In genomic region chr20:58678806-58679205, GRCh38 we compare ENCODE assay signal across 21 cellular contexts.
"Had no signal": no experiment of that assay in that cellular context is flagged by ENCODE, and none has a peak within 500 bp of the region (broad histone marks: within the 10 kb centered on the region; RNA-seq: fewer than 3 reads in every experiment).

No MANE protein-coding gene starts in this region.

- H3K27ac Mint-ChIP-seq: activated naive CD8-positive, alpha-beta T cell treated with anti-CD3 and anti-CD28 coated beads for 36 hours; activated T-helper 2 cell treated with anti-CD3 and anti-CD28 coated beads, Interferon-gamma antibody, Interleukin-2, Interleukin-4, amounts not matched to agents 10 μg/mL and 5 μg/mL and 100 μg/mL, durations not matched to agents 14 hours and 24 hours and 36 hours; endodermal cell; memory B cell; naive B cell; T-helper 2 cell treated with Interferon-gamma antibody and Interleukin-4, amounts not matched to agents 5 μg/mL and 100 μg/mL, for 36 hours had no signal

- H3K27ac ChIP-seq: coronary artery, prostate gland, transverse colon, VCaP had no signal

- H3K9me3 Mint-ChIP-seq: activated naive CD8-positive, alpha-beta T cell treated with anti-CD3 and anti-CD28 coated beads for 36 hours; activated T-cell treated with anti-CD3 and anti-CD28 coated beads, Interleukin-2, amount 50 U/mL, for 4 hours; activated T-helper 2 cell treated with anti-CD3 and anti-CD28 coated beads, Interferon-gamma antibody, Interleukin-2, Interleukin-4, amounts not matched to agents 10 μg/mL and 5 μg/mL and 100 μg/mL, durations not matched to agents 14 hours and 24 hours and 36 hours; endodermal cell; memory B cell; naive B cell; neural crest cell; T-helper 2 cell treated with Interferon-gamma antibody and Interleukin-4, amounts not matched to agents 5 μg/mL and 100 μg/mL, for 36 hours had no signal

- H3K4me3 ChIP-seq: coronary artery, prostate gland, transverse colon had no signal

- H3K4me1 ChIP-seq: prostate gland, transverse colon had no signal

- H3K4me3 Mint-ChIP-seq: activated naive CD8-positive, alpha-beta T cell treated with anti-CD3 and anti-CD28 coated beads for 36 hours; activated T-cell treated with anti-CD3 and anti-CD28 coated beads, Interleukin-2, amount 50 U/mL, for 4 hours; endodermal cell; memory B cell; neural crest cell; T-helper 2 cell treated with Interferon-gamma antibody and Interleukin-4, amounts not matched to agents 5 μg/mL and 100 μg/mL, for 36 hours had no signal

- FAIRE-seq: keratinocyte, urothelium cell line had no signal

- DNase-seq: activated CD4-positive, CD25-positive, alpha-beta regulatory T cell treated with anti-CD3 and anti-CD28 coated beads, Interleukin-2, amount 50 U/mL, for 72 hours; activated CD8-positive, alpha-beta memory T cell treated with anti-CD3 and anti-CD28 coated beads, Interleukin-2, amount 50 U/mL, for 48 hours; activated naive CD4-positive, alpha-beta T cell; activated naive CD8-positive, alpha-beta T cell treated with anti-CD3 and anti-CD28 coated beads for 36 hours; activated T-cell treated with anti-CD3 and anti-CD28 coated beads, Interleukin-2, amount 50 U/mL, for 4 hours; amygdala; cerebellar nuclear complex; endodermal cell; left colon; naive B cell; stimulated activated CD4-positive, alpha-beta T cell treated with anti-CD3 and anti-CD28 coated beads, Interleukin-4, amount 100 ng/mL, for 24 hours; transverse colon had no signal

- H3K9me3 ChIP-seq: prostate gland, transverse colon had no signal

- H3K4me1 Mint-ChIP-seq: memory B cell, naive B cell, neural crest cell had no signal

- ATAC-seq: activated T-cell treated with anti-CD3 and anti-CD28 coated beads, Interleukin-2, amount 50 U/mL, for 4 hours; left colon had no signal

- H3K27me3 Mint-ChIP-seq: activated naive CD8-positive, alpha-beta T cell treated with anti-CD3 and anti-CD28 coated beads for 36 hours; memory B cell; naive B cell had no signal

- H3K27me3 ChIP-seq: transverse colon had no signal
